Comparison of ENCODE assay signal across 22 cellular contexts in genomic region chr11:92879086-92879485, GRCh38.
DNase-seq lines count a peak whose midpoint lies in the region; ATAC-seq, FAIRE-seq and TF ChIP-seq lines count a peak whose summit lies in the region.
"Had no signal": no experiment of that assay in that cellular context is flagged by ENCODE, and none has a peak within 500 bp of the region (broad histone marks: within the 10 kb centered on the region; RNA-seq: fewer than 3 reads in every experiment).

No MANE protein-coding gene starts in this region.

- no peaks in the 10 kb centered on the region for H3K9me1 ChIP-seq in keratinocyte (ENCODE audit: control insufficient read depth, extremely low read depth, insufficient read depth, low read length)

- H3K36me3 ChIP-seq in breast epithelium = no peaks in the 10 kb centered on the region
- no peaks in the 10 kb centered on the region for H3K36me3 ChIP-seq in keratinocyte (ENCODE audit: control insufficient read depth in 2 of 2, extremely low read depth in 1 of 2, insufficient read depth in 2 of 2, low read length in 2 of 2)
- no peaks in the 10 kb centered on the region for H3K36me3 ChIP-seq in aorta (ENCODE audit: control insufficient read depth in 1 of 2, insufficient read depth in 2 of 2, low read length in 1 of 2)
- H3K36me3 ChIP-seq: BLaER1 treated with 17β-estradiol and CSF1 and Interleukin-3, amounts not matched to agents 10 nM and 100 nM had no signal

- H3K27ac ChIP-seq in breast epithelium = no peak overlapping the region
- H3K27ac ChIP-seq in VCaP = peak overlapping the region; percentile 61
- H3K27ac ChIP-seq in keratinocyte (ENCODE audit: control insufficient read depth, insufficient read depth, low read length) = no peak overlapping the region
- H3K27ac ChIP-seq in aorta (ENCODE audit: low read depth in 1 of 2, low read length in 2 of 2) = no peak overlapping the region
- H3K27ac ChIP-seq: 22Rv1; A549; BLaER1 treated with 17β-estradiol and CSF1 and Interleukin-3, amounts not matched to agents 10 nM and 100 nM; C4-2B had no signal

- H3K9me3 ChIP-seq in breast epithelium (no peaks in the 10 kb centered on the region), keratinocyte (ENCODE audit: control insufficient read depth, low read depth, low read length) (no peaks in the 10 kb centered on the region), aorta (ENCODE audit: control insufficient read depth, low read length) (no peaks in the 10 kb centered on the region)
- H3K9me3 ChIP-seq: A549, Caco-2 had no signal

- no peak overlapping the region for H3K4me3 ChIP-seq in breast epithelium
- H3K4me3 ChIP-seq in keratinocyte (ENCODE audit: control insufficient read depth in 2 of 3, extremely low read depth in 1 of 3, insufficient read depth in 2 of 3, low read depth in 1 of 3, low read length in 3 of 3) = no peak overlapping the region
- H3K4me3 ChIP-seq in aorta (ENCODE audit: low read length in 2 of 2) = no peak overlapping the region
- H3K4me3 ChIP-seq: A549; BLaER1 treated with 17β-estradiol and CSF1 and Interleukin-3, amounts not matched to agents 10 nM and 100 nM; GM12878 had no signal

- FAIRE-seq in keratinocyte (lab: Jason Lieb, UNC) = peak; percentile 20
- FAIRE-seq: A549, D721Med, G401.6, GM12878, GM12892, GM18507 had no signal

- H3K9ac ChIP-seq in keratinocyte (ENCODE audit: control insufficient read depth, extremely low read depth, insufficient read depth, low read length) = no peak overlapping the region
- H3K9ac ChIP-seq: BLaER1 treated with 17β-estradiol and CSF1 and Interleukin-3, amounts not matched to agents 10 nM and 100 nM had no signal

- TF ChIP-seq CTCF in breast epithelium (IDR thresholded peaks at IDR 0.05) (no peak), VCaP (conservative IDR thresholded peaks at IDR 0.05) (no peak), keratinocyte (optimal IDR thresholded peaks at IDR 0.05 in 1 of 3, IDR thresholded peaks at IDR 0.05 in 1 of 3, conservative IDR thresholded peaks at IDR 0.05 in 1 of 3; ENCODE audit: extremely low read depth in 1 of 3, insufficient read depth in 2 of 3, low read length in 3 of 3) (no peak)

- no peak for TF ChIP-seq POLR2A in breast epithelium (IDR thresholded peaks at IDR 0.05)

- intact Hi-C loops in breast epithelium (cut with DNase I; ENCODE audit: low total_unique reads) (no loop called here), aorta (cut with DNase I) (loop anchor here in 1 of 2 donors (10.0 kb wide), 1 partner anchor 114 kb away; no protein-coding TSS in a partner anchor)

- dilution Hi-C loops in keratinocyte (cut with MboI; ENCODE audit: extremely low pct_ligation_motif_present, low sequenced_read_pairs) = no loop called here

- no peak for ATAC-seq in aorta (ENCODE audit: low FRiP score)
- ATAC-seq: A549; CD8-positive, alpha-beta T cell; GM12878 had no signal

- 92 to 93% methylated on average over 4 of the region's 4 CpGs for WGBS in aorta, 2 donors

- DNase-seq in T47D (ENCODE audit: low read depth in 1 of 2, low spot score in 1 of 2) (peak; percentile 23 to 61), breast epithelium (ENCODE audit: low spot score in 2 of 2) (no peak), keratinocyte (ENCODE audit: low read depth, low spot score) (no peak), GM03348 (ENCODE audit: low spot score) (no peak), aorta (no peak), kidney tubule cell (ENCODE audit: low spot score) (no peak)
- DNase-seq: AML-193; Caco-2; Calu3; CD4-positive, alpha-beta T cell; CD8-positive, alpha-beta T cell; GF-D8 had no signal

- H3K4me1 ChIP-seq in breast epithelium (no peaks in the 10 kb centered on the region), keratinocyte (ENCODE audit: control insufficient read depth, extremely low read depth, insufficient read depth, low read length) (peaks cover 17% of the 10 kb centered on the region), aorta (ENCODE audit: control insufficient read depth in 1 of 2, insufficient read depth in 2 of 2, low read length in 2 of 2) (no peaks in the 10 kb centered on the region)
- H3K4me1 ChIP-seq: A549; BLaER1 treated with 17β-estradiol and CSF1 and Interleukin-3, amounts not matched to agents 10 nM and 100 nM; Caco-2 had no signal

- no peaks in the 10 kb centered on the region for H4K20me1 ChIP-seq in keratinocyte (ENCODE audit: control insufficient read depth, extremely low read depth, insufficient read depth, low read length)
- H4K20me1 ChIP-seq: BLaER1 treated with 17β-estradiol and CSF1 and Interleukin-3, amounts not matched to agents 10 nM and 100 nM had no signal

- H3K27me3 ChIP-seq in breast epithelium (no peaks in the 10 kb centered on the region), keratinocyte (ENCODE audit: control insufficient read depth, extremely low read depth, insufficient read depth, low read length) (no peaks in the 10 kb centered on the region), aorta (ENCODE audit: control insufficient read depth in 1 of 2, insufficient read depth in 2 of 2, low read length in 1 of 2) (no peaks in the 10 kb centered on the region)
- H3K27me3 ChIP-seq: BLaER1 treated with 17β-estradiol and CSF1 and Interleukin-3, amounts not matched to agents 10 nM and 100 nM had no signal

- H3K79me2 ChIP-seq in keratinocyte (ENCODE audit: control insufficient read depth, insufficient read depth, low read length) = no peaks in the 10 kb centered on the region

- no peak overlapping the region for H2AFZ ChIP-seq in keratinocyte (ENCODE audit: control insufficient read depth, low read length)

- H3K4me2 ChIP-seq in keratinocyte (ENCODE audit: control insufficient read depth, extremely low read depth, insufficient read depth, low read depth, low read length) = no peak overlapping the region
- H3K4me2 ChIP-seq: A549; BLaER1 treated with 17β-estradiol and CSF1 and Interleukin-3, amounts not matched to agents 10 nM and 100 nM had no signal

- in situ Hi-C loops in T47D (cut with HindIII; ENCODE audit: low pct_unique_long_range_greater_than_20kb, low sequenced_read_pairs) = no loop called here

Comparison
In these comparisons a context has a peak if more than half of its experiments do, and no peak if none do; other contexts are left out.
1. DNase-seq: peak in T47D (2 of 2); none in breast epithelium (0 of 2), keratinocyte (single experiment), GM03348 (single experiment), aorta (0 of 2) and kidney tubule cell (single experiment).